Comparison of ENCODE assay signal across 23 cellular contexts in the genomic region with DNA sequence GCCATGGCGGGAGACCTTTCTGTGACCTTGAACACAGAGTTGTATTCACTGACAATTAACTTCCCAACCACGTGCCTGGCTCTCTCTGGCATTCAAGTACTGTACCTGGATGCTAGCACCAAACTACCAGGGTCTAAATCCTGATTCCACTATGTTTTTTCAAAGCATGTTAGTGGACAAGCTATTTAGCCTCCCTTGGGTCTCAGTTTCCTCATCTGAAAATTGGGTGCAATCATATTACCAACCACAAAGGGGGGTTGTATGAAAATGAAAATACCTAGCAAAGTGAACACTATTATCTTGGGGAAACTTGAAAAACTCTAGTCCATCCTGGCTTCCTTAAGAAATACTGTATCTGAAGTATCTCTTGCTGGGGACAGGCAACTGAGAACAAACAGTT.
"Had no signal": no experiment of that assay in that cellular context is flagged by ENCODE, and none has a peak within 500 bp of the region (broad histone marks: within the 10 kb centered on the region; RNA-seq: fewer than 3 reads in every experiment).

No MANE protein-coding gene starts in this region.

- H3K9me3 ChIP-seq: heart right ventricle, pancreas, stomach, thoracic aorta, upper lobe of right lung had no signal

- H3K4me1 ChIP-seq: pancreas, upper lobe of right lung had no signal

- H3K4me3 Mint-ChIP-seq: activated naive CD4-positive, alpha-beta T cell treated with anti-CD3 and anti-CD28 coated beads for 36 hours; activated naive CD8-positive, alpha-beta T cell treated with anti-CD3 and anti-CD28 coated beads, Interleukin-2, amount 50 U/mL, for 24 hours; activated T-cell treated with anti-CD3 and anti-CD28 coated beads, Interleukin-2, amount 50 U/mL, for 4 hours; brain; central memory CD8-positive, alpha-beta T cell; natural killer cell; stimulated activated effector memory CD8-positive, alpha-beta T cell treated with anti-CD3 and anti-CD28 coated beads, Interleukin-12 subunit alpha, Interleukin-12 subunit beta, amount 100 ng/mL, for 72 hours; T-helper 1 cell treated with Interleukin-12 subunit alpha and Interleukin-12 subunit beta and Interleukin-4 antibody, amounts not matched to agents 30 μg/mL and 1 μg/mL, for 36 hours had no signal

- FAIRE-seq: endometrium, pancreas had no signal

- DNase-seq: activated CD4-positive, alpha-beta T cell treated with anti-CD3 and anti-CD28 coated beads, Interleukin-2, amount 50 U/mL, for 1 hour; activated CD4-positive, CD25-positive, alpha-beta regulatory T cell treated with anti-CD3 and anti-CD28 coated beads, Interleukin-2, amount 50 U/mL, for 72 hours; activated CD8-positive, alpha-beta memory T cell treated with anti-CD3 and anti-CD28 coated beads, Interleukin-2, amount 50 U/mL, for 4 hours; activated naive CD4-positive, alpha-beta T cell treated with anti-CD3 and anti-CD28 coated beads for 36 hours; activated naive CD8-positive, alpha-beta T cell treated with anti-CD3 and anti-CD28 coated beads, Interleukin-2, amount 50 U/mL, for 24 hours; activated T-cell treated with anti-CD3 and anti-CD28 coated beads, Interleukin-2, amount 50 U/mL, for 4 hours; anterior cingulate cortex; heart right ventricle; mesendoderm; natural killer cell; pancreas; stimulated activated CD4-positive, alpha-beta T cell treated with anti-CD3 and anti-CD28 coated beads, Interleukin-4, amount 100 ng/mL, for 24 hours; stomach; upper lobe of right lung had no signal

- H3K27me3 ChIP-seq: heart right ventricle, pancreas, stomach, upper lobe of right lung had no signal

- H3K36me3 ChIP-seq: heart right ventricle, pancreas, stomach, thoracic aorta, upper lobe of right lung had no signal

- H3K4me3 ChIP-seq: coronary artery, heart right ventricle, pancreas, stomach, thoracic aorta, upper lobe of right lung had no signal

- H3K27ac Mint-ChIP-seq: activated naive CD4-positive, alpha-beta T cell treated with anti-CD3 and anti-CD28 coated beads for 36 hours; activated naive CD8-positive, alpha-beta T cell treated with anti-CD3 and anti-CD28 coated beads, Interleukin-2, amount 50 U/mL, for 24 hours; brain; natural killer cell; stimulated activated effector memory CD8-positive, alpha-beta T cell treated with anti-CD3 and anti-CD28 coated beads, Interleukin-12 subunit alpha, Interleukin-12 subunit beta, amount 100 ng/mL, for 72 hours; T-helper 1 cell treated with Interleukin-12 subunit alpha and Interleukin-12 subunit beta and Interleukin-4 antibody, amounts not matched to agents 30 μg/mL and 1 μg/mL, for 36 hours had no signal

- H3K9me3 Mint-ChIP-seq: activated naive CD4-positive, alpha-beta T cell treated with anti-CD3 and anti-CD28 coated beads for 36 hours; activated naive CD8-positive, alpha-beta T cell treated with anti-CD3 and anti-CD28 coated beads, Interleukin-2, amount 50 U/mL, for 24 hours; activated T-cell treated with anti-CD3 and anti-CD28 coated beads, Interleukin-2, amount 50 U/mL, for 4 hours; brain; central memory CD8-positive, alpha-beta T cell; natural killer cell; stimulated activated effector memory CD8-positive, alpha-beta T cell treated with anti-CD3 and anti-CD28 coated beads, Interleukin-12 subunit alpha, Interleukin-12 subunit beta, amount 100 ng/mL, for 72 hours; T-helper 1 cell treated with Interleukin-12 subunit alpha and Interleukin-12 subunit beta and Interleukin-4 antibody, amounts not matched to agents 30 μg/mL and 1 μg/mL, for 36 hours had no signal

- H3K27ac ChIP-seq: coronary artery, heart right ventricle, pancreas, stomach, thoracic aorta, upper lobe of right lung, VCaP had no signal

- H3K4me1 Mint-ChIP-seq: central memory CD8-positive, alpha-beta T cell; stimulated activated effector memory CD8-positive, alpha-beta T cell treated with anti-CD3 and anti-CD28 coated beads, Interleukin-12 subunit alpha, Interleukin-12 subunit beta, amount 100 ng/mL, for 72 hours had no signal

- H3K36me3 Mint-ChIP-seq: brain; natural killer cell; stimulated activated effector memory CD8-positive, alpha-beta T cell treated with anti-CD3 and anti-CD28 coated beads, Interleukin-12 subunit alpha, Interleukin-12 subunit beta, amount 100 ng/mL, for 72 hours had no signal

- ATAC-seq: activated naive CD8-positive, alpha-beta T cell treated with anti-CD3 and anti-CD28 coated beads, Interleukin-2, amount 50 U/mL, for 24 hours; activated T-cell treated with anti-CD3 and anti-CD28 coated beads, Interleukin-2, amount 50 U/mL, for 4 hours; heart right ventricle; natural killer cell; pancreas; sciatic nerve; stimulated activated effector memory CD8-positive, alpha-beta T cell treated with anti-CD3 and anti-CD28 coated beads, Interleukin-12 subunit alpha, Interleukin-12 subunit beta, amount 100 ng/mL, for 72 hours; upper lobe of right lung had no signal
